Comparison of ENCODE assay signal across 27 cellular contexts in genomic region chr2:96468904-96469303, GRCh38. TPM values are rescaled to one million over a fixed set of nuclear protein-coding genes. Genes with fewer than 3 reads are reported as not detected.
"Had no signal": no experiment of that assay in that cellular context is flagged by ENCODE, and none has a peak within 500 bp of the region (broad histone marks: within the 10 kb centered on the region; RNA-seq: fewer than 3 reads in every experiment).

No MANE protein-coding gene starts in this region.

- H3K4me1 Mint-ChIP-seq: endodermal cell had no signal

- H3K36me3 Mint-ChIP-seq: mesothelial cell of epicardium, naive B cell had no signal

- H3K36me3 ChIP-seq: colonic mucosa, esophagus squamous epithelium, gastrocnemius medialis, heart right ventricle, left lung, lower lobe of right lung had no signal

- H3K4me1 ChIP-seq: colonic mucosa, lower lobe of right lung had no signal

- H3K27ac ChIP-seq: colonic mucosa, epithelial cell of prostate, esophagus squamous epithelium, gastrocnemius medialis, heart right ventricle, left lung, lower lobe of right lung had no signal

- ATAC-seq: effector memory CD8-positive, alpha-beta T cell; esophagus mucosa; gastrocnemius medialis; heart right ventricle; left cardiac atrium; left lung; left ventricle myocardium superior; lower lobe of right lung; mucosa of descending colon had no signal

- DNase-seq: colonic mucosa; cortex of kidney; effector CD8-positive, alpha-beta T cell; effector memory CD8-positive, alpha-beta T cell; endodermal cell; erythroblast; esophagus squamous epithelium; foreskin fibroblast; foreskin melanocyte; gastrocnemius medialis; glutamatergic neuron; heart right ventricle; hippocampal formation; left cardiac atrium; left lung; left ventricle myocardium superior; lower lobe of right lung; mesenchymal stem cell; mucosa of descending colon; naive B cell had no signal

- H3K27me3 ChIP-seq: colonic mucosa had no signal

- H3K27ac Mint-ChIP-seq: dendritic cell treated with granulocyte-macrophage colony-stimulating factor and Interleukin-4, amounts not matched to agents 40 ng/mL and 50 ng/mL, for 4 days; endodermal cell; mesothelial cell of epicardium; naive B cell had no signal

- H3K4me3 ChIP-seq: colonic mucosa, esophagus squamous epithelium, gastrocnemius medialis, heart right ventricle, left lung, lower lobe of right lung, mucosa of descending colon had no signal

- H3K9me3 Mint-ChIP-seq: dendritic cell treated with granulocyte-macrophage colony-stimulating factor and Interleukin-4, amounts not matched to agents 40 ng/mL and 50 ng/mL, for 4 days; effector memory CD8-positive, alpha-beta T cell; endodermal cell; mesothelial cell of epicardium; naive B cell had no signal

- H3K4me3 Mint-ChIP-seq: dendritic cell treated with granulocyte-macrophage colony-stimulating factor and Interleukin-4, amounts not matched to agents 40 ng/mL and 50 ng/mL, for 4 days; effector memory CD8-positive, alpha-beta T cell; endodermal cell; mesothelial cell of epicardium had no signal

- H3K9me3 ChIP-seq: colonic mucosa, esophagus squamous epithelium, gastrocnemius medialis, heart right ventricle, left lung, lower lobe of right lung, mucosa of descending colon had no signal

RNA-seq across cellular contexts. Expression of gene NEURL3, which starts 36.3 kb away (rescaled TPM):
- total RNA-seq: endodermal cell, esophagus mucosa, esophagus squamous epithelium, gastrocnemius medialis, left ventricle myocardium superior, mesenteric fat pad, myocyte had no signal
- polyA plus RNA-seq: keratinocyte had no signal
